8 cellular contexts compared by ENCODE assay signal in genomic region chr2:95158891-95159619, GRCh38. TPM values are rescaled to one million over a fixed set of nuclear protein-coding genes. Genes with fewer than 3 reads are reported as not detected.
A peak's percentile ranks its signal among the peaks of the same experiment; 100 is the strongest.
DNase-seq lines count a peak whose midpoint lies in the region; ATAC-seq and TF ChIP-seq lines count a peak whose summit lies in the region.

No MANE protein-coding gene starts in this region.

- H3K27me3 ChIP-seq in GM23338 (ENCODE audit: insufficient read depth) (peaks cover 35% of the 10 kb centered on the region), esophagus muscularis mucosa (no peaks in the 10 kb centered on the region), thoracic aorta (replicated peaks; ENCODE audit: insufficient read depth) (no peaks in the 10 kb centered on the region)

- H3K27ac Mint-ChIP-seq in GM23338: no peak overlapping the region
- H3K27ac Mint-ChIP-seq in activated CD8-positive, alpha-beta T cell treated with anti-CD3 and anti-CD28 coated beads, Interleukin-2, amount 10 ng/mL, durations not matched to agents 7 days and 5 days: peak overlapping the region; percentile 83

- TF ChIP-seq CTCF in GM23338 (conservative IDR thresholded peaks at IDR 0.05; ENCODE audit: low read depth in 2 of 2) (no peak), esophagus muscularis mucosa (IDR thresholded peaks at IDR 0.05) (no peak), thoracic aorta (IDR thresholded peaks at IDR 0.05) (no peak)

- H3K4me2 ChIP-seq in GM23338: peak overlapping the region; percentile 91

- no peaks in the 10 kb centered on the region for H3K9me2 ChIP-seq in GM23338 (ENCODE audit: insufficient read depth)

- no peak for TF ChIP-seq EP300 in esophagus muscularis mucosa (IDR thresholded peaks at IDR 0.05)

- WGBS in esophagus muscularis mucosa: no CpG with 5 or more reads among the region's 58 CpGs

- intact Hi-C loops in esophagus muscularis mucosa (cut with DNase I): loop anchor here (2.0 kb wide), 1 partner anchor 36 kb away; no protein-coding TSS in a partner anchor

- H3K36me3 ChIP-seq in GM23338 (ENCODE audit: insufficient read depth): no peaks in the 10 kb centered on the region
- no peaks in the 10 kb centered on the region for H3K36me3 ChIP-seq in KOPT-K1 (ENCODE audit: insufficient read depth, low read length)
- peaks cover 5 to 29% (median 22%) of the 10 kb centered on the region in 4 donors for H3K36me3 ChIP-seq in esophagus muscularis mucosa
- peaks cover 16% of the 10 kb centered on the region for H3K36me3 ChIP-seq in thoracic aorta

- POLR2A ChIA-PET in activated CD8-positive, alpha-beta T cell treated with anti-CD3 and anti-CD28 coated beads, Interleukin-2, amount 10 ng/mL, durations not matched to agents 7 days and 5 days (lab: Charles Lee): interaction anchor here (1.1 to 2.9 kb wide), 4 partner anchors 36 to 136 kb away, joined by 3 to 13 read pairs (median 3); partner anchors contain the start of gene MRPS5

- H3K4me1 Mint-ChIP-seq in GM23338: peaks cover 3% of the 10 kb centered on the region; the same call in 2 of the 3 replicates
- H3K4me1 Mint-ChIP-seq in activated CD8-positive, alpha-beta T cell treated with anti-CD3 and anti-CD28 coated beads, Interleukin-2, amount 10 ng/mL, durations not matched to agents 7 days and 5 days (ENCODE audit: low read depth): peaks cover 21% of the 10 kb centered on the region

- DNase-seq in NCI-H2196 (lab: John Stamatoyannopoulos, UW; ENCODE audit: unreplicated experiment) (peak; percentile 18), NCI-H2196 treated with DMSO at 0.1 percent for 48 hours (lab: John Stamatoyannopoulos, UW; ENCODE audit: unreplicated experiment) (no peak), GM23338 (ENCODE audit: low spot score) (peak; percentile 72), esophagus muscularis mucosa (ENCODE audit: extremely low spot score) (peak; percentile 92), mucosa of gallbladder (ENCODE audit: low spot score) (peak; percentile 22), thoracic aorta (ENCODE audit: low spot score) (no peak)
- DNase-seq in activated CD8-positive, alpha-beta T cell treated with anti-CD3 and anti-CD28 coated beads, Interleukin-2, amount 10 ng/mL, durations not matched to agents 7 days and 5 days: peak; percentile 40

- H3F3A ChIP-seq in GM23338 (replicated peaks; ENCODE audit: low read depth): 0 out of 2 replicates have a peak, but pooled peaks cover 4% of the 10 kb centered on the region

- CTCF ChIA-PET in activated CD8-positive, alpha-beta T cell treated with anti-CD3 and anti-CD28 coated beads, Interleukin-2, amount 10 ng/mL, durations not matched to agents 7 days and 5 days (lab: Charles Lee): interaction anchor here (0.8 to 3.1 kb wide), 6 partner anchors 10 to 136 kb away, joined by 3 to 14 read pairs (median 4); no protein-coding TSS in a partner anchor

- peak overlapping the region; percentile 99 for H2AFZ ChIP-seq in GM23338

- H3K9me3 ChIP-seq in KOPT-K1 (ENCODE audit: insufficient read depth, low read length, poor library complexity, severe bottlenecking) (no peaks in the 10 kb centered on the region), esophagus muscularis mucosa (no peaks in the 10 kb centered on the region), thoracic aorta (no peaks in the 10 kb centered on the region)

- H3K4me3 ChIP-seq in GM23338: peak overlapping the region; percentile 80
- H3K4me3 ChIP-seq in esophagus muscularis mucosa: peak overlapping the region; percentile 65 to 93 (median 82)
- peak overlapping the region; percentile 85 for H3K4me3 ChIP-seq in thoracic aorta

- H3K36me3 Mint-ChIP-seq in GM23338 (ENCODE audit: low read depth): peaks cover 22% of the 10 kb centered on the region
- peaks cover 37% of the 10 kb centered on the region for H3K36me3 Mint-ChIP-seq in activated CD8-positive, alpha-beta T cell treated with anti-CD3 and anti-CD28 coated beads, Interleukin-2, amount 10 ng/mL, durations not matched to agents 7 days and 5 days (ENCODE audit: low read depth)

- TF ChIP-seq POLR2A in esophagus muscularis mucosa (IDR thresholded peaks at IDR 0.05; ENCODE audit: low read depth): no peak

- ATAC-seq in GM23338 (peak; percentile 85), thoracic aorta (ENCODE audit: insufficient number of reproducible peaks, low FRiP score, low read depth) (peak; percentile 57)
- ATAC-seq in activated CD8-positive, alpha-beta T cell treated with anti-CD3 and anti-CD28 coated beads, Interleukin-2, amount 10 ng/mL, durations not matched to agents 7 days and 5 days: peak; percentile 75

- H3K27ac ChIP-seq in GM23338 (ENCODE audit: low read depth) (no peak overlapping the region), KOPT-K1 (ENCODE audit: low read depth, low read length, poor library complexity, severe bottlenecking) (peak overlapping the region; percentile 43), esophagus muscularis mucosa (replicated peaks in 1 of 4) (peak overlapping the region; percentile 81 to 92 (median 88)), thoracic aorta (peak overlapping the region; percentile 45 to 67)

- H4K20me1 ChIP-seq in GM23338 (replicated peaks; ENCODE audit: insufficient read depth): 0 out of 2 replicates have a peak, but pooled peaks cover 3% of the 10 kb centered on the region

- peaks cover 5% of the 10 kb centered on the region for H3K79me2 ChIP-seq in GM23338 (replicated peaks; ENCODE audit: insufficient read depth)

- H3K4me1 ChIP-seq in GM23338 (ENCODE audit: insufficient read depth) (peaks cover 7% of the 10 kb centered on the region), esophagus muscularis mucosa (peaks cover 17 to 31% (median 20%) of the 10 kb centered on the region in 4 donors), thoracic aorta (ENCODE audit: control insufficient read depth in 1 of 2, low read depth in 2 of 2) (peaks cover 8 to 9% of the 10 kb centered on the region in 2 donors)

- peaks cover 11% of the 10 kb centered on the region for H3K27me3 Mint-ChIP-seq in GM23338 (ENCODE audit: insufficient read depth, low read depth, poor library complexity)
- no peaks in the 10 kb centered on the region for H3K27me3 Mint-ChIP-seq in activated CD8-positive, alpha-beta T cell treated with anti-CD3 and anti-CD28 coated beads, Interleukin-2, amount 10 ng/mL, durations not matched to agents 7 days and 5 days (ENCODE audit: low read depth)

- H3K4me3 Mint-ChIP-seq in GM23338: peak overlapping the region; percentile 83
- peak overlapping the region; percentile 81 for H3K4me3 Mint-ChIP-seq in activated CD8-positive, alpha-beta T cell treated with anti-CD3 and anti-CD28 coated beads, Interleukin-2, amount 10 ng/mL, durations not matched to agents 7 days and 5 days

- peaks cover 8% of the 10 kb centered on the region for H3K9me3 Mint-ChIP-seq in GM23338
- H3K9me3 Mint-ChIP-seq in activated CD8-positive, alpha-beta T cell treated with anti-CD3 and anti-CD28 coated beads, Interleukin-2, amount 10 ng/mL, durations not matched to agents 7 days and 5 days (ENCODE audit: insufficient read depth): peaks cover 12% of the 10 kb centered on the region

TF ChIP-seq in GM23338, 12 proteins besides CTCF, POLR2A, EP300 and RAD21 (continues in another document):
- TF ChIP-seq JUNB (IDR thresholded peaks at IDR 0.05; ENCODE audit: unreplicated experiment): no peak

RNA-seq across cellular contexts. Expression of gene ZNF514, which starts 0.6 kb away (rescaled TPM):
- 5.7 and 7.2 TPM in 2 replicates for total RNA-seq in GM23338 (2014; rRNA removed; shearing (Covaris generic))
- 8.3 and 9.3 TPM in 2 replicates for polyA plus RNA-seq in GM23338 (2016; fragmentation: Nextera tagmentation; extraction: Ambion mirVana)
- 10 to 100 TPM; 16.3 to 17.4 TPM for total RNA-seq in activated CD8-positive, alpha-beta T cell treated with anti-CD3 and anti-CD28 coated beads, Interleukin-2, amount 10 ng/mL, durations not matched to agents 7 days and 5 days
- 10 to 100 TPM; 12.1 to 14.5 (median 13.2) TPM for total RNA-seq in esophagus muscularis mucosa
- 25.4 TPM for total RNA-seq in mucosa of gallbladder
- total RNA-seq in thoracic aorta: 10 to 100 TPM; 13.3 to 22.3 TPM

RNA-seq across cellular contexts. Expression of gene ZNF2, which starts 6.6 kb away (rescaled TPM):
- total RNA-seq in GM23338 (2014; rRNA removed; shearing (Covaris generic)): 2.5 and 3.4 TPM in 2 replicates
- polyA plus RNA-seq in GM23338 (2016; fragmentation: Nextera tagmentation; extraction: Ambion mirVana): 1.3 and 2.0 TPM in 2 replicates
- 1 to 10 TPM; 4.5 to 5.0 TPM for total RNA-seq in activated CD8-positive, alpha-beta T cell treated with anti-CD3 and anti-CD28 coated beads, Interleukin-2, amount 10 ng/mL, durations not matched to agents 7 days and 5 days
- total RNA-seq in esophagus muscularis mucosa (1 to 10 TPM; 3.5 to 6.9 (median 6.5) TPM), mucosa of gallbladder (4.9 TPM), thoracic aorta (1 to 10 TPM; 2.0 to 2.3 TPM)

RNA-seq across cellular contexts. Expression of gene MRPS5, which starts 37.4 kb away (rescaled TPM):
- 51.9 and 57.8 TPM in 2 replicates for total RNA-seq in GM23338 (2014; rRNA removed; shearing (Covaris generic))
- polyA plus RNA-seq in GM23338 (2016; fragmentation: Nextera tagmentation; extraction: Ambion mirVana): 75.6 and 79.0 TPM in 2 replicates
- total RNA-seq in activated CD8-positive, alpha-beta T cell treated with anti-CD3 and anti-CD28 coated beads, Interleukin-2, amount 10 ng/mL, durations not matched to agents 7 days and 5 days: 10 to 100 TPM; 79.8 to 83.3 TPM
- total RNA-seq in esophagus muscularis mucosa: 10 to 100 TPM; 31.1 to 46.6 (median 39.8) TPM
- total RNA-seq in mucosa of gallbladder: 54.0 TPM
- total RNA-seq in thoracic aorta: 10 to 100 TPM; 35.3 to 44.8 TPM

RNA-seq across cellular contexts. Expression of gene ZNF892, which starts 48.3 kb away (rescaled TPM):
- total RNA-seq in GM23338 (2014; rRNA removed; shearing (Covaris generic)): 13.3 and 17.9 TPM in 2 replicates
- 2.2 and 2.7 TPM in 2 replicates for polyA plus RNA-seq in GM23338 (2016; fragmentation: Nextera tagmentation; extraction: Ambion mirVana)
- total RNA-seq in activated CD8-positive, alpha-beta T cell treated with anti-CD3 and anti-CD28 coated beads, Interleukin-2, amount 10 ng/mL, durations not matched to agents 7 days and 5 days: 1 to 10 TPM; 3.8 to 3.9 TPM
- 10 to 100 TPM in 1 of 4 donors, 1 to 10 TPM in 3; 3.5 to 12.0 (median 7.6) TPM for total RNA-seq in esophagus muscularis mucosa
- 7.8 TPM for total RNA-seq in mucosa of gallbladder
- 10 to 100 TPM in 1 of 2 donors, 1 to 10 TPM in 1; 7.6 to 22.9 TPM for total RNA-seq in thoracic aorta

Comparison
In these comparisons a context has a peak if more than half of its experiments do, and no peak if none do; other contexts are left out.
1. DNase-seq: peak in NCI-H2196 (single experiment), GM23338 (single experiment), activated CD8-positive, alpha-beta T cell treated with anti-CD3 and anti-CD28 coated beads, Interleukin-2, amount 10 ng/mL, durations not matched to agents 7 days and 5 days (single experiment), esophagus muscularis mucosa (single experiment) and mucosa of gallbladder (single experiment); none in NCI-H2196 treated with DMSO at 0.1 percent for 48 hours (single experiment) and thoracic aorta (single experiment).
2. Peak in every context shown above with its lines, with median percentiles within 50 percentile points of each other: ATAC-seq and H3K4me3 ChIP-seq.